ENCODE assay signal across 14 cellular contexts in genomic region chrX:3176439-3176820, GRCh38.
A peak's percentile ranks its signal among the peaks of the same experiment; 100 is the strongest.
DNase-seq lines count a peak whose midpoint lies in the region; ATAC-seq, FAIRE-seq and TF ChIP-seq lines count a peak whose summit lies in the region.
"Had no signal": no experiment of that assay in that cellular context is flagged by ENCODE, and none has a peak within 500 bp of the region (broad histone marks: within the 10 kb centered on the region; RNA-seq: fewer than 3 reads in every experiment).

No MANE protein-coding gene starts in this region.

- H3K4me1 ChIP-seq in A549 (no peaks in the 10 kb centered on the region), mesodermal cell (ENCODE audit: control insufficient read depth, insufficient read depth, low read length, poor library complexity, severe bottlenecking) (peaks cover 5% of the 10 kb centered on the region), breast epithelium (no peaks in the 10 kb centered on the region)
- H3K4me1 ChIP-seq: tibial nerve had no signal

- H3K4me3 ChIP-seq in A549 = no peak overlapping the region
- no peak overlapping the region for H3K4me3 ChIP-seq in cardiac fibroblast (replicated peaks in 1 of 2; ENCODE audit: low read depth in 2 of 2, low read length in 2 of 2)
- no peak overlapping the region for H3K4me3 ChIP-seq in mesodermal cell (ENCODE audit: extremely low read depth, insufficient read depth, low read length, poor library complexity, severe bottlenecking)
- H3K4me3 ChIP-seq in breast epithelium = no peak overlapping the region
- H3K4me3 ChIP-seq: tibial nerve had no signal

- H3K9me3 ChIP-seq in A549 = no peaks in the 10 kb centered on the region
- no peaks in the 10 kb centered on the region for H3K9me3 ChIP-seq in mesodermal cell (ENCODE audit: control insufficient read depth, low read length)
- no peaks in the 10 kb centered on the region for H3K9me3 ChIP-seq in breast epithelium
- H3K9me3 ChIP-seq: tibial nerve had no signal

- POLR2A ChIA-PET in A549 (lab: Yijun Ruan, JAX) = no interaction called here

- TF ChIP-seq POLR2A in A549 (IDR thresholded peaks at IDR 0.05; ENCODE audit: low read length) = no peak
- TF ChIP-seq POLR2A in breast epithelium (IDR thresholded peaks at IDR 0.05) = no peak

- ATAC-seq in A549 = no peak
- no peak for ATAC-seq in HG02870 (IDR thresholded peaks at IDR 0.05; ENCODE audit: unreplicated experiment)
- ATAC-seq: activated CD8-positive, alpha-beta T cell treated with anti-CD3 and anti-CD28 coated beads for 36 hours; naive thymus-derived CD8-positive, alpha-beta T cell; T-helper 17 cell had no signal

- CTCF ChIA-PET in A549 (lab: Yijun Ruan, JAX) = no interaction called here

- no peaks in the 10 kb centered on the region for H3K36me3 ChIP-seq in mesodermal cell (ENCODE audit: control insufficient read depth, insufficient read depth, low read length)
- H3K36me3 ChIP-seq in breast epithelium = no peaks in the 10 kb centered on the region
- H3K36me3 ChIP-seq: tibial nerve had no signal

- intact Hi-C loops in breast epithelium (cut with DNase I; ENCODE audit: low total_unique reads) = no loop called here

- WGBS in A549 (ENCODE audit: missing lambda C conversion rate) = 22% methylated on average over 5 of the region's 5 CpGs
- WGBS in mesodermal cell (ENCODE audit: insufficient coverage in 2 of 2), 2 experiments = 80% methylated on average over 1 of the region's 5 CpGs; no CpG with 5 or more reads in 1 of the 2 experiments

- no peak for TF ChIP-seq RAD21 in A549 (conservative IDR thresholded peaks at IDR 0.05 in 1 of 2, IDR thresholded peaks at IDR 0.05 in 1 of 2)

- no peak overlapping the region for H3K27ac ChIP-seq in A549
- peak overlapping the region; percentile 69 for H3K27ac ChIP-seq in mesodermal cell (ENCODE audit: low read depth, low read length, severe bottlenecking)
- H3K27ac ChIP-seq in breast epithelium = peak overlapping the region in 1 of 2 donors; percentile 21

- H3K4me2 ChIP-seq in A549 = peak overlapping the region; percentile 30; the same call in 1 of the 3 replicates

- TF ChIP-seq CTCF in A549 (IDR thresholded peaks at IDR 0.05) (no peak), cardiac fibroblast (IDR thresholded peaks at IDR 0.05; ENCODE audit: low read depth, low read length) (no peak), breast epithelium (IDR thresholded peaks at IDR 0.05) (no peak)

- DNase-seq in A549 (ENCODE audit: low read depth in 1 of 2, low spot score in 1 of 2) = no peak
- peak; percentile 13 for DNase-seq in H4 (ENCODE audit: low spot score)
- peak; percentile 39 to 68 for DNase-seq in cardiac fibroblast (ENCODE audit: low read depth in 2 of 2)
- DNase-seq in DMS79 treated with DMSO at 0.1 percent for 48 hours (lab: John Stamatoyannopoulos, UW) = no peak
- DNase-seq in AML-193 (lab: John Stamatoyannopoulos, UW) = no peak
- DNase-seq in breast epithelium (ENCODE audit: low spot score in 2 of 2) = no peak
- DNase-seq: activated CD8-positive, alpha-beta T cell treated with anti-CD3 and anti-CD28 coated beads for 36 hours; activated effector memory CD4-positive, alpha-beta T cell treated with anti-CD3 and anti-CD28 coated beads, Interleukin-2, amount 50 U/mL, for 16 hours; erythroblast; naive thymus-derived CD8-positive, alpha-beta T cell; T-helper 17 cell had no signal

- TF ChIP-seq EP300 in A549 (IDR thresholded peaks at IDR 0.05) = no peak

- peaks cover 0 to 6% of the 10 kb centered on the region in 2 donors for H3K27me3 ChIP-seq in breast epithelium
- H3K27me3 ChIP-seq: tibial nerve had no signal

- FAIRE-seq in A549 (lab: Jason Lieb, UNC) = no peak

TF ChIP-seq in A549, 52 proteins besides CTCF, POLR2A, EP300 and RAD21:
- TF ChIP-seq EHMT2 (IDR thresholded peaks at IDR 0.05; ENCODE audit: low read depth) = no peak
- TF ChIP-seq HDAC2 (IDR thresholded peaks at IDR 0.05) = no peak
- TF ChIP-seq MAZ (IDR thresholded peaks at IDR 0.05; ENCODE audit: borderline replicate concordance, low read depth, low read length) = no peak
- TF ChIP-seq CBX2 (IDR thresholded peaks at IDR 0.05; ENCODE audit: borderline replicate concordance, low read depth) = no peak
- no peak for TF ChIP-seq ZNF302 (CRISPR knock-in tag; IDR thresholded peaks at IDR 0.05)
- no peak for TF ChIP-seq FOSB (CRISPR knock-in tag; IDR thresholded peaks at IDR 0.05)
- TF ChIP-seq NR3C1 (IDR thresholded peaks at IDR 0.05) = no peak
- TF ChIP-seq MAFK (IDR thresholded peaks at IDR 0.05; ENCODE audit: partially characterized antibody) = no peak
- no peak for TF ChIP-seq HOXB13 (CRISPR knock-in tag; IDR thresholded peaks at IDR 0.05; ENCODE audit: low read depth)
- no peak for TF ChIP-seq CBX8 (IDR thresholded peaks at IDR 0.05)
- no peak for TF ChIP-seq HOXA7 (CRISPR knock-in tag; IDR thresholded peaks at IDR 0.05)
- TF ChIP-seq HEYL (CRISPR knock-in tag; IDR thresholded peaks at IDR 0.05) = no peak
- no peak for TF ChIP-seq MAX (IDR thresholded peaks at IDR 0.05)
- no peak for TF ChIP-seq FOXS1 (CRISPR knock-in tag; IDR thresholded peaks at IDR 0.05)
- TF ChIP-seq HES2 (IDR thresholded peaks at IDR 0.05) = no peak
- no peak for TF ChIP-seq SMC3 (IDR thresholded peaks at IDR 0.05)

Comparison
In these comparisons a context has a peak if more than half of its experiments do, and no peak if none do; other contexts are left out.
1. DNase-seq: peak in H4 (single experiment) and cardiac fibroblast (2 of 2); none in A549 (0 of 2), DMS79 treated with DMSO at 0.1 percent for 48 hours (single experiment), AML-193 (0 of 2) and breast epithelium (0 of 2).